In the genomic region with DNA sequence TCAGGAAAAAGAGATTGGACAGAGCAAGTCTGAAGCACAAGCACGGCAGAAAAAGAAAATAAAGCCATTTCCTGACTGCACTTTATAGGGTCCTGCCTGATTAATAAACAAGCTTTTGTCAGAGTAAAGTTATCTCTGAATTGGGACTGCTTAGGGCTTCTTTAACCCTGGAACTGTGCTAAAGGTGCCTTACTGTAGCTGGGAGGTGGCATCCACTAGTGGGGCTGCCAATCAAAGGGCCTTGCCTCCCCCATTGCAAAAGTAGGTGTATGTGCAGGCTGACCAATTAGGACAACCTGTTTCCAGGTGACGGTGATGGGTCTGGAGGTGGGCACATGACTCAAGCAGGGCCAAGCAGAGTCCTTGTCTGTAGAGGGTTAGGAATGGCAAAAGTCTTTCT, we compare ENCODE assay signal across 1 cellular context.
TF ChIP-seq lines count a peak whose summit lies in the region.

No MANE protein-coding gene starts in this region.

TF ChIP-seq in H1, 55 proteins besides CTCF, POLR2A, EP300 and RAD21:
- TF ChIP-seq, protein P1, sequence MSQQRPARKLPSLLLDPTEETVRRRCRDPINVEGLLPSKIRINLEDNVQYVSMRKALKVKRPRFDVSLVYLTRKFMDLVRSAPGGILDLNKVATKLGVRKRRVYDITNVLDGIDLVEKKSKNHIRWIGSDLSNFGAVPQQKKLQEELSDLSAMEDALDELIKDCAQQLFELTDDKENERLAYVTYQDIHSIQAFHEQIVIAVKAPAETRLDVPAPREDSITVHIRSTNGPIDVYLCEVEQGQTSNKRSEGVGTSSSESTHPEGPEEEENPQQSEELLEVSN (IDR thresholded peaks at IDR 0.05): no peak
- TF ChIP-seq MAFK (IDR thresholded peaks at IDR 0.05; ENCODE audit: low read depth, low read length) (no peak), CBX5 (IDR thresholded peaks at IDR 0.05; ENCODE audit: low read depth, low read length) (no peak), CBX8 (IDR thresholded peaks at IDR 0.05; ENCODE audit: borderline replicate concordance, low read depth, low read length) (no peak), SUZ12 (IDR thresholded peaks at IDR 0.05; ENCODE audit: low read length) (no peak), BRCA1 (IDR thresholded peaks at IDR 0.05; ENCODE audit: low read depth, low read length) (no peak)
- TF ChIP-seq, protein P2, sequence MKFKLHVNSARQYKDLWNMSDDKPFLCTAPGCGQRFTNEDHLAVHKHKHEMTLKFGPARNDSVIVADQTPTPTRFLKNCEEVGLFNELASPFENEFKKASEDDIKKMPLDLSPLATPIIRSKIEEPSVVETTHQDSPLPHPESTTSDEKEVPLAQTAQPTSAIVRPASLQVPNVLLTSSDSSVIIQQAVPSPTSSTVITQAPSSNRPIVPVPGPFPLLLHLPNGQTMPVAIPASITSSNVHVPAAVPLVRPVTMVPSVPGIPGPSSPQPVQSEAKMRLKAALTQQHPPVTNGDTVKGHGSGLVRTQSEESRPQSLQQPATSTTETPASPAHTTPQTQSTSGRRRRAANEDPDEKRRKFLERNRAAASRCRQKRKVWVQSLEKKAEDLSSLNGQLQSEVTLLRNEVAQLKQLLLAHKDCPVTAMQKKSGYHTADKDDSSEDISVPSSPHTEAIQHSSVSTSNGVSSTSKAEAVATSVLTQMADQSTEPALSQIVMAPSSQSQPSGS (IDR thresholded peaks at IDR 0.05; ENCODE audit: low read length): no peak
